ENCODE assay signal across 13 cellular contexts in the genomic region with DNA sequence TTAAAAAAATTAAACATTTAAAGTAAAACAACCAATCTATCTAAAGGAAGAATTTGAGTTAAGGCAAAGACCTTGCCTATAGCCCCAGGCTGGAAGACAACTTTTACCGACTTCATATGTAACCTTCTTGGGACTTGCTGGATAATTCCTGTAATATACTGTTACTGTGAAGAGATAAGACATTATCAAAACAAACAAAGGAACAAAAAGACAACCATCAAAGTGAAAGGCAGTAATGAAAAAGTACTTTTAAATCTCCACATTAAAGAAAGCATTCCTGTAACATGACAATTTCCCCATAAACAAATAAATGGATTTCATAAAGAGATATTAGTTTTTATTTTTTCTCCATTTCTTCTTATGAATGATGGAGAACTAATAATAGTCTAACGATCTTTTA.
DNase-seq lines count a peak whose midpoint lies in the region; ATAC-seq and TF ChIP-seq lines count a peak whose summit lies in the region.
"Had no signal": no experiment of that assay in that cellular context is flagged by ENCODE, and none has a peak within 500 bp of the region (broad histone marks: within the 10 kb centered on the region; RNA-seq: fewer than 3 reads in every experiment).

No MANE protein-coding gene starts in this region.

- no peak for ATAC-seq in effector memory CD8-positive, alpha-beta T cell (replicated peaks)
- ATAC-seq in HG03469 (IDR thresholded peaks at IDR 0.05; ENCODE audit: unreplicated experiment) = no peak
- no peak for ATAC-seq in HG03442 (IDR thresholded peaks at IDR 0.05; ENCODE audit: unreplicated experiment)
- ATAC-seq: GM23338 had no signal

- no peak overlapping the region for H2AFZ ChIP-seq in OCI-LY1 (ENCODE audit: low read length)
- H2AFZ ChIP-seq: GM23338 had no signal

- no peaks in the 10 kb centered on the region for H3K9me2 ChIP-seq in OCI-LY1 (ENCODE audit: low read depth, low read length)

- H3K27ac ChIP-seq in OCI-LY1 (ENCODE audit: low read depth, low read length, poor library complexity, severe bottlenecking) (no peak overlapping the region), neutrophil (peak overlapping the region; percentile 97)
- H3K27ac ChIP-seq: tibial artery had no signal

- no peak overlapping the region for H3K27ac Mint-ChIP-seq in T-helper 1 cell treated with Interleukin-12 subunit alpha and Interleukin-12 subunit beta and Interleukin-4 antibody, amounts not matched to agents 30 μg/mL and 1 μg/mL, for 36 hours
- peak overlapping the region; percentile 87 to 94 for H3K27ac Mint-ChIP-seq in effector memory CD8-positive, alpha-beta T cell
- H3K27ac Mint-ChIP-seq: GM23338 had no signal

- H3K27me3 Mint-ChIP-seq in T-helper 1 cell treated with Interleukin-12 subunit alpha and Interleukin-12 subunit beta and Interleukin-4 antibody, amounts not matched to agents 30 μg/mL and 1 μg/mL, for 36 hours (ENCODE audit: low read depth) = peaks cover 4% of the 10 kb centered on the region
- H3K27me3 Mint-ChIP-seq in effector memory CD8-positive, alpha-beta T cell = no peaks in the 10 kb centered on the region

- peaks cover 30% of the 10 kb centered on the region for H3K4me1 Mint-ChIP-seq in T-helper 1 cell treated with Interleukin-12 subunit alpha and Interleukin-12 subunit beta and Interleukin-4 antibody, amounts not matched to agents 30 μg/mL and 1 μg/mL, for 36 hours (ENCODE audit: low read depth)
- peaks cover 24 to 52% of the 10 kb centered on the region in 2 donors for H3K4me1 Mint-ChIP-seq in effector memory CD8-positive, alpha-beta T cell (ENCODE audit: low read depth in 2 of 2)

- H3K4me2 ChIP-seq in OCI-LY1 (ENCODE audit: low read length) = peak overlapping the region; percentile 96

- H3K4me3 Mint-ChIP-seq in T-helper 1 cell treated with Interleukin-12 subunit alpha and Interleukin-12 subunit beta and Interleukin-4 antibody, amounts not matched to agents 30 μg/mL and 1 μg/mL, for 36 hours = peak overlapping the region; percentile 12
- peak overlapping the region in 1 of 2 donors; percentile 76 for H3K4me3 Mint-ChIP-seq in effector memory CD8-positive, alpha-beta T cell

- peaks cover 12% of the 10 kb centered on the region for H3K36me3 Mint-ChIP-seq in T-helper 1 cell treated with Interleukin-12 subunit alpha and Interleukin-12 subunit beta and Interleukin-4 antibody, amounts not matched to agents 30 μg/mL and 1 μg/mL, for 36 hours (ENCODE audit: low read depth)
- peaks cover 20% of the 10 kb centered on the region for H3K36me3 Mint-ChIP-seq in effector memory CD8-positive, alpha-beta T cell (ENCODE audit: insufficient read depth)

- H3K36me3 ChIP-seq in OCI-LY1 (ENCODE audit: insufficient read depth, low read length) (no peaks in the 10 kb centered on the region), neutrophil (peaks cover 11% of the 10 kb centered on the region)
- H3K36me3 ChIP-seq: tibial artery had no signal

- H4K20me1 ChIP-seq in OCI-LY1 (ENCODE audit: insufficient read depth, low read length) = 0 out of 2 replicates have a peak, but pooled peaks cover 4% of the 10 kb centered on the region

- H3K9ac ChIP-seq in OCI-LY1 (ENCODE audit: low read length) = no peak overlapping the region

- no peak overlapping the region for H3K4me3 ChIP-seq in OCI-LY1 (ENCODE audit: low read depth, low read length, poor library complexity, severe bottlenecking)
- peak overlapping the region; percentile 75 to 95 for H3K4me3 ChIP-seq in neutrophil (ENCODE audit: low read depth in 1 of 2, low read length in 1 of 2)
- H3K4me3 ChIP-seq: tibial artery had no signal

- no peaks in the 10 kb centered on the region for H3F3A ChIP-seq in OCI-LY1 (ENCODE audit: insufficient read depth, low read length)

- DNase-seq in T-helper 1 cell (no peak), COR-L47 (lab: John Stamatoyannopoulos, UW) (no peak)
- no peak for DNase-seq in effector memory CD8-positive, alpha-beta T cell
- DNase-seq: 8988T; activated CD4-positive, CD25-positive, alpha-beta regulatory T cell; activated gamma-delta T cell; tibial artery had no signal

- H3K9me3 Mint-ChIP-seq in T-helper 1 cell treated with Interleukin-12 subunit alpha and Interleukin-12 subunit beta and Interleukin-4 antibody, amounts not matched to agents 30 μg/mL and 1 μg/mL, for 36 hours = no peaks in the 10 kb centered on the region
- no peaks in the 10 kb centered on the region for H3K9me3 Mint-ChIP-seq in effector memory CD8-positive, alpha-beta T cell
- H3K9me3 Mint-ChIP-seq: GM23338 had no signal

- H3K9me3 ChIP-seq in OCI-LY1 (ENCODE audit: low read length) (no peaks in the 10 kb centered on the region), neutrophil (no peaks in the 10 kb centered on the region)
- H3K9me3 ChIP-seq: tibial artery had no signal

- H3K27me3 ChIP-seq in OCI-LY1 (ENCODE audit: insufficient read depth, low read length) (no peaks in the 10 kb centered on the region), neutrophil (no peaks in the 10 kb centered on the region)
- H3K27me3 ChIP-seq: tibial artery had no signal

- TF ChIP-seq CTCF in OCI-LY1 (IDR thresholded peaks at IDR 0.05; ENCODE audit: low read length) (no peak), neutrophil (IDR thresholded peaks at IDR 0.05) (no peak)

- H3K4me1 ChIP-seq in OCI-LY1 (ENCODE audit: insufficient read depth, low read length, severe bottlenecking) (peaks cover 53% of the 10 kb centered on the region), neutrophil (ENCODE audit: control insufficient read depth in 1 of 2, insufficient read depth in 1 of 2, low read depth in 1 of 2, low read length in 1 of 2) (peaks cover 57 to 65% of the 10 kb centered on the region in 2 experiments)

- peaks cover 15% of the 10 kb centered on the region; the same call in 1 of the 2 replicates for H3K79me2 ChIP-seq in OCI-LY1 (ENCODE audit: insufficient read depth, low read length)
